Comparison of ENCODE assay signal across 10 cellular contexts in the genomic region with DNA sequence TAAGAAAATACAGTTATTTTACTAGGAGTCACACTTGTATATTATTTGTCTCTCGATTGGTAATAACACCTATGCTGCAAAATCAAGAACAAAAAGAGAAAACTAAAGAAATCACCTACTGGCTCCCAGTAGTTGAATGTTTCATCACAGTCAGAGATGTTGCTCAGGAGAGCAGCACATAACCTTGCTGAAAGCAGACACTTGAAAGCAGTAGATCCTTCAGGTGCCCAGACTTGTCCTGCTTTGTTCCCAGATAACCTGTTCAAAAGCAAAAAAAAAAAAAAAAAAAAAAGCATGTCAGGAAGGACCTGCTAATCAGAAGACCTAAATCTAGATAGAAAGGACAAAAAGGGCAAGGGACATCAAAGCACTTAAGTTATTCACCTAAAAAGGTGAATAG. TPM values are rescaled to one million over a fixed set of nuclear protein-coding genes. Genes with fewer than 3 reads are reported as not detected.
DNase-seq lines count a peak whose midpoint lies in the region; ATAC-seq, FAIRE-seq and TF ChIP-seq lines count a peak whose summit lies in the region.
"Had no signal": no experiment of that assay in that cellular context is flagged by ENCODE, and none has a peak within 500 bp of the region (broad histone marks: within the 10 kb centered on the region; RNA-seq: fewer than 3 reads in every experiment).

No MANE protein-coding gene starts in this region.

- H3K9ac ChIP-seq in IMR-90 (ENCODE audit: low read depth, low read length) (no peak overlapping the region; the same call in 1 of the 2 replicates), GM12878 (ENCODE audit: control insufficient read depth, insufficient read depth, low read length) (peak overlapping the region; percentile 64; the same call in 1 of the 2 replicates)

- peak overlapping the region in 3 of 8 donors; percentile 24 to 94 (median 35) for H3K27ac Mint-ChIP-seq in CD8-positive, alpha-beta memory T cell
- peak overlapping the region; percentile 86 to 94 for H3K27ac Mint-ChIP-seq in natural killer cell

- H3K14ac ChIP-seq in IMR-90 (replicated peaks; ENCODE audit: low read depth, low read length) = no peak overlapping the region

- H3K27ac ChIP-seq in CD8-positive, alpha-beta memory T cell (ENCODE audit: low read depth, low read length) = no peak overlapping the region
- H3K27ac ChIP-seq in IMR-90 (ENCODE audit: insufficient read depth, low read length) (no peak overlapping the region), GM12878 (ENCODE audit: control insufficient read depth, insufficient read depth) (no peak overlapping the region; the same call in 1 of the 2 replicates), body of pancreas (peak overlapping the region in 1 of 4 donors; percentile 92), upper lobe of left lung (no peak overlapping the region)

- H3K4me3 Mint-ChIP-seq in CD8-positive, alpha-beta memory T cell = peak overlapping the region in 5 of 7 donors; percentile 6 to 94 (median 23)
- no peak overlapping the region for H3K4me3 Mint-ChIP-seq in natural killer cell

- in situ Hi-C loops in IMR-90 (cut with MboI; ENCODE audit: low sequenced_read_pairs) (no loop called here), GM12878 (cut with MboI) (no loop called here)

- H3K27me3 ChIP-seq in CD8-positive, alpha-beta memory T cell (ENCODE audit: insufficient read depth, low read length, poor library complexity, severe bottlenecking) = no peaks in the 10 kb centered on the region
- H3K27me3 ChIP-seq in IMR-90 (ENCODE audit: control insufficient read depth, insufficient read depth, low read length) (no peaks in the 10 kb centered on the region), GM12878 (replicated peaks in 1 of 2; ENCODE audit: control insufficient read depth in 2 of 2, insufficient read depth in 2 of 2, low read length in 1 of 2) (no peaks in the 10 kb centered on the region), body of pancreas (no peaks in the 10 kb centered on the region), upper lobe of left lung (no peaks in the 10 kb centered on the region)
- H3K27me3 ChIP-seq: ovary had no signal

- ATAC-seq in IMR-90 (ENCODE audit: low read depth) (no peak), GM12878 (no peak), natural killer cell (no peak), GM19035 (IDR thresholded peaks at IDR 0.05; ENCODE audit: unreplicated experiment) (no peak), body of pancreas (no peak), upper lobe of left lung (ENCODE audit: low FRiP score in 2 of 2) (no peak), HG03378 (IDR thresholded peaks at IDR 0.05; ENCODE audit: unreplicated experiment) (no peak)

- no peak overlapping the region for H2AK9ac ChIP-seq in IMR-90 (replicated peaks; ENCODE audit: low read depth, low read length, poor library complexity)

- H3K23ac ChIP-seq in IMR-90 (ENCODE audit: low read depth, low read length) = no peak overlapping the region

- H3K79me1 ChIP-seq in IMR-90 (ENCODE audit: low read depth in 1 of 2, low read length in 2 of 2) = peaks cover 3 to 19% of the 10 kb centered on the region in 2 experiments; a peak in 3 of 4 replicates

- no peak overlapping the region for H3K18ac ChIP-seq in IMR-90 (ENCODE audit: low read depth, low read length)

- no peak overlapping the region for H2AK5ac ChIP-seq in IMR-90 (ENCODE audit: low read depth, low read length)

- TF ChIP-seq POLR2A in IMR-90 (IDR thresholded peaks at IDR 0.05; ENCODE audit: low read depth, low read length) (no peak), GM12878 (IDR thresholded peaks at IDR 0.05; ENCODE audit: low read depth, low read length) (no peak), body of pancreas (IDR thresholded peaks at IDR 0.05) (no peak), upper lobe of left lung (IDR thresholded peaks at IDR 0.05) (no peak)

- peaks cover 4% of the 10 kb centered on the region; the same call in 1 of the 2 replicates for H3K9me1 ChIP-seq in IMR-90 (ENCODE audit: insufficient read depth, low read length)

- no CpG with 5 or more reads among the region's 1 CpG for WGBS in IMR-90 (ENCODE audit: extremely low coverage in 2 of 2, insufficient read length in 1 of 2), 2 experiments
- 100% methylated on average over 1 of the region's 1 CpG for WGBS in GM12878 (ENCODE audit: insufficient coverage, insufficient replicate concordance, low lambda C conversion rate, missing lambda C conversion rate)
- WGBS in body of pancreas, 2 donors = 59 to 69% methylated on average over 1 of the region's 1 CpG
- 85 to 95% methylated on average over 1 of the region's 1 CpG for WGBS in upper lobe of left lung, 2 donors

- TF ChIP-seq EP300 in GM12878 (IDR thresholded peaks at IDR 0.05; ENCODE audit: borderline replicate concordance in 1 of 2, control insufficient read depth in 1 of 2, low read depth in 2 of 2, low read length in 2 of 2) (no peak), upper lobe of left lung (IDR thresholded peaks at IDR 0.05) (no peak)

- H3K36me3 Mint-ChIP-seq in CD8-positive, alpha-beta memory T cell = peaks cover 4 to 50% (median 12%) of the 10 kb centered on the region in 3 donors
- H3K36me3 Mint-ChIP-seq in natural killer cell = no peaks in the 10 kb centered on the region

- no peak overlapping the region for H3K4me3 ChIP-seq in CD8-positive, alpha-beta memory T cell (ENCODE audit: low read length)
- no peak overlapping the region for H3K4me3 ChIP-seq in IMR-90 (ENCODE audit: insufficient read depth, low read depth, low read length)
- H3K4me3 ChIP-seq in GM12878 = peak overlapping the region; percentile 34; the same call in 1 of the 2 replicates
- peak overlapping the region in 1 of 2 donors; percentile 86 for H3K4me3 ChIP-seq in body of pancreas
- peak overlapping the region in 1 of 4 donors; percentile 98 for H3K4me3 ChIP-seq in upper lobe of left lung

- H2BK5ac ChIP-seq in IMR-90 (ENCODE audit: low read depth, low read length, poor library complexity, severe bottlenecking) = no peak overlapping the region

- H4K8ac ChIP-seq in IMR-90 (ENCODE audit: low read depth in 2 of 2, low read length in 2 of 2) = no peak overlapping the region; a peak in 1 of 4 replicates

- no peaks in the 10 kb centered on the region for H3K9me3 Mint-ChIP-seq in CD8-positive, alpha-beta memory T cell
- no peaks in the 10 kb centered on the region for H3K9me3 Mint-ChIP-seq in natural killer cell

- no peak overlapping the region for H2BK20ac ChIP-seq in IMR-90 (ENCODE audit: low read depth, low read length)

- POLR2A ChIA-PET in CD8-positive, alpha-beta memory T cell (lab: Charles Lee) = interaction anchor here (0.9 kb wide), 1 partner anchor 216 kb away, joined by 3 read pairs; the partner anchor contains the start of genes SDHD and TIMM8B
- POLR2A ChIA-PET in IMR-90 (lab: Charles Lee; ENCODE audit: unreplicated experiment) (no interaction called here), GM12878 (lab: Charles Lee) (interaction anchor here (0.6 to 1.1 kb wide), 3 partner anchors 39 to 1185 kb away, joined by 4 to 7 read pairs (median 4); no protein-coding TSS in a partner anchor)

- intact Hi-C loops in IMR-90 (cut with micrococcal nuclease) (loop anchor here (2.0 to 10.0 kb wide), 2 partner anchors 127 to 355 kb away; partner anchors contain the start of gene PTS), GM12878 (cut with micrococcal nuclease; ENCODE audit: unreplicated experiment) (loop anchor here (10.0 kb wide), 1 partner anchor 355 kb away; the partner anchor contains the start of gene PTS), natural killer cell (cut with micrococcal nuclease) (loop anchor here (2.0 kb wide), 2 partner anchors 103 to 205 kb away; partner anchors contain the start of genes NKAPD1, PIH1D2 and PPP2R1B), body of pancreas (cut with DNase I) (no loop called here)

- H3K4ac ChIP-seq in IMR-90 (ENCODE audit: low read depth, low read length) = no peak overlapping the region

- no peak overlapping the region for H3K56ac ChIP-seq in IMR-90 (ENCODE audit: extremely low read depth, insufficient read depth, low read length)

- no peak overlapping the region for H2BK15ac ChIP-seq in IMR-90 (ENCODE audit: low read depth, low read length)

- H4K20me1 ChIP-seq in IMR-90 (ENCODE audit: insufficient read depth, low read length) (no peaks in the 10 kb centered on the region), GM12878 (ENCODE audit: control insufficient read depth, insufficient read depth) (no peaks in the 10 kb centered on the region)

- peaks cover 0 to 2% of the 10 kb centered on the region in 2 donors for H3K27me3 Mint-ChIP-seq in CD8-positive, alpha-beta memory T cell
- no peaks in the 10 kb centered on the region for H3K27me3 Mint-ChIP-seq in natural killer cell (ENCODE audit: low read depth in 2 of 2)

- no peak overlapping the region for H3K4me2 ChIP-seq in IMR-90 (ENCODE audit: low read depth, low read length)
- peak overlapping the region; percentile 91 for H3K4me2 ChIP-seq in GM12878 (ENCODE audit: control insufficient read depth, insufficient read depth)

- peaks cover 10% of the 10 kb centered on the region for H3K79me2 ChIP-seq in GM12878 (ENCODE audit: control insufficient read depth, insufficient read depth, low read length)

- H3K9me3 ChIP-seq in CD8-positive, alpha-beta memory T cell (ENCODE audit: low read length) = no peaks in the 10 kb centered on the region
- H3K9me3 ChIP-seq in IMR-90 (ENCODE audit: control insufficient read depth, insufficient read depth, low read length) (no peaks in the 10 kb centered on the region), GM12878 (replicated peaks; ENCODE audit: control insufficient read depth, insufficient read depth, low read length) (no peaks in the 10 kb centered on the region), body of pancreas (no peaks in the 10 kb centered on the region), upper lobe of left lung (no peaks in the 10 kb centered on the region)
- H3K9me3 ChIP-seq: ovary had no signal

- H3K4me1 ChIP-seq in CD8-positive, alpha-beta memory T cell (ENCODE audit: insufficient read depth, low read length) = peaks cover 21% of the 10 kb centered on the region
- H3K4me1 ChIP-seq in IMR-90 (ENCODE audit: control insufficient read depth, insufficient read depth, low read length) = peaks cover 2% of the 10 kb centered on the region
- H3K4me1 ChIP-seq in GM12878 (ENCODE audit: control insufficient read depth, insufficient read depth, low read length) = peaks cover 4% of the 10 kb centered on the region; the same call in 1 of the 2 replicates
- peaks cover 17% of the 10 kb centered on the region for H3K4me1 ChIP-seq in body of pancreas
- peaks cover 9 to 21% (median 14%) of the 10 kb centered on the region in 4 donors for H3K4me1 ChIP-seq in upper lobe of left lung

- FAIRE-seq in GM12878 (lab: Jason Lieb, UNC) = no peak

- peak overlapping the region; percentile 80; the same call in 1 of the 2 replicates for H4K5ac ChIP-seq in IMR-90 (ENCODE audit: low read depth, low read length)

- H4K91ac ChIP-seq in IMR-90 (ENCODE audit: insufficient read depth, low read depth, low read length) = no peak overlapping the region

- BruUV-seq in IMR-90 (replicated peaks; lab: Mats Ljungman, UMichigan) (no TSS peak), GM12878 (replicated peaks; lab: Mats Ljungman, UMichigan) (no TSS peak)

- TF ChIP-seq RAD21 in IMR-90 (IDR thresholded peaks at IDR 0.05; ENCODE audit: low read length) (no peak), GM12878 (IDR thresholded peaks at IDR 0.05; ENCODE audit: insufficient read depth, low read depth, low read length) (no peak)

- H3K36me3 ChIP-seq in CD8-positive, alpha-beta memory T cell (ENCODE audit: insufficient read depth, low read length) = peaks cover 18% of the 10 kb centered on the region
- H3K36me3 ChIP-seq in IMR-90 (ENCODE audit: control insufficient read depth, insufficient read depth, low read length) = peaks cover 5% of the 10 kb centered on the region
- H3K36me3 ChIP-seq in GM12878 (ENCODE audit: control insufficient read depth in 2 of 2, insufficient read depth in 2 of 2, low read length in 1 of 2) = peaks cover 0 to 10% of the 10 kb centered on the region in 2 experiments; a peak in 1 of 4 replicates
- peaks cover 0 to 2% of the 10 kb centered on the region in 2 donors for H3K36me3 ChIP-seq in body of pancreas (replicated peaks in 1 of 2; ENCODE audit: insufficient read depth in 1 of 2, low read depth in 2 of 2)
- H3K36me3 ChIP-seq in upper lobe of left lung = peaks cover 5 to 37% (median 9%) of the 10 kb centered on the region in 4 donors
- H3K36me3 ChIP-seq: ovary had no signal

- RAD21 ChIA-PET in GM12878 (lab: Charles Lee; ENCODE audit: unreplicated experiment) = interaction anchor here (0.7 to 2.5 kb wide), 10 partner anchors 10 to 717 kb away, joined by 3 to 13 read pairs (median 4); partner anchors contain the start of gene CFAP68

- TF ChIP-seq CTCF in IMR-90 (conservative IDR thresholded peaks at IDR 0.05; ENCODE audit: low read depth, low read length) = no peak
- no peak for TF ChIP-seq CTCF in GM12878 (IDR thresholded peaks at IDR 0.05 in 2 of 3, conservative IDR thresholded peaks at IDR 0.05 in 1 of 3; ENCODE audit: control insufficient read depth in 2 of 3, extremely low read depth in 1 of 3, insufficient read depth in 1 of 3, low read depth in 3 of 3, low read length in 3 of 3)
- TF ChIP-seq CTCF in natural killer cell (IDR thresholded peaks at IDR 0.05) = no peak
- TF ChIP-seq CTCF in body of pancreas (IDR thresholded peaks at IDR 0.05) = no peak
- no peak for TF ChIP-seq CTCF in upper lobe of left lung (IDR thresholded peaks at IDR 0.05)

- SMC1A ChIA-PET in GM12878 (lab: Charles Lee; ENCODE audit: uncharacterized antibody, unreplicated experiment) = interaction anchor here (0.6 to 3.2 kb wide), 10 partner anchors 9 to 203 kb away, joined by 3 to 14 read pairs (median 4); no protein-coding TSS in a partner anchor

- CTCF ChIA-PET in CD8-positive, alpha-beta memory T cell (lab: Charles Lee) = interaction anchor here (1.0 to 3.3 kb wide), 5 partner anchors 10 to 261 kb away, joined by 3 to 11 read pairs (median 5); partner anchors contain the start of gene CFAP68
- CTCF ChIA-PET in IMR-90 (lab: Yijun Ruan, JAX) (interaction anchor here (1.5 kb wide), 1 partner anchor 24 kb away, joined by 4 read pairs; no protein-coding TSS in a partner anchor), GM12878 (lab: Yijun Ruan, JAX) (interaction anchor here (0.6 to 3.2 kb wide), 10 partner anchors 8 to 196 kb away, joined by 3 to 21 read pairs (median 4); partner anchors contain the start of genes CFAP68 and FDXACB1)

- dilution Hi-C loops in IMR-90 (cut with HindIII; ENCODE audit: low sequenced_read_pairs, unreplicated experiment) = no loop called here

- no peak overlapping the region for H2AFZ ChIP-seq in IMR-90 (replicated peaks; ENCODE audit: low read length, poor library complexity)
- H2AFZ ChIP-seq in GM12878 (ENCODE audit: control insufficient read depth, low read depth, low read length) = no peak overlapping the region

- DNase-seq in CD8-positive, alpha-beta memory T cell = no peak
- DNase-seq in IMR-90 (no peak), GM12878 (ENCODE audit: low read depth, low spot score) (no peak), natural killer cell (no peak), body of pancreas (no peak), upper lobe of left lung (no peak)
- DNase-seq: activated CD4-positive, alpha-beta T cell treated with anti-CD3 and anti-CD28 coated beads for 4 hours; ovary had no signal

- no peak overlapping the region for H2BK120ac ChIP-seq in IMR-90 (ENCODE audit: low read depth, low read length)

- H3K4me1 Mint-ChIP-seq in CD8-positive, alpha-beta memory T cell = peaks cover 22 to 47% (median 43%) of the 10 kb centered on the region in 3 donors
- peaks cover 14 to 19% of the 10 kb centered on the region in 2 donors for H3K4me1 Mint-ChIP-seq in natural killer cell

RNA-seq across cellular contexts. Expression of gene ALG9, which starts 1.3 kb away (rescaled TPM):
- 10 to 100 TPM; 37.4 to 38.0 TPM for total RNA-seq in CD8-positive, alpha-beta memory T cell
- polyA plus RNA-seq in CD8-positive, alpha-beta memory T cell = 16.7 TPM
- total RNA-seq in IMR-90 (2012; rRNA removed) = 35.7 and 44.7 TPM in 2 replicates
- 18.2 and 20.7 TPM in 2 replicates for polyA plus RNA-seq in IMR-90 (2012; rRNA removed)
- polyA plus RNA-seq in IMR-90 (2012; cell fraction: cytosol; rRNA removed) = 7.4 and 10.6 TPM in 2 replicates
- 10.9 and 48.7 TPM in 2 replicates for polyA plus RNA-seq in IMR-90 (2012; cell fraction: nucleus; rRNA removed; ENCODE audit: low replicate concordance)
- total RNA-seq in GM12878 (2013; cell fraction: nucleolus; rRNA removed) = 77.6 and 84.0 TPM in 2 replicates
- 26.8 and 31.0 TPM in 2 replicates for total RNA-seq in GM12878 (2014; rRNA removed)
- 25.4 and 27.4 TPM in 2 replicates for total RNA-seq in GM12878 (2014; rRNA removed; fragmentation: Illumina TruSeq; extraction: Trizol)
- total RNA-seq in GM12878 (2021) = 22.5 and 22.7 TPM in 2 replicates
- 22.7 TPM for polyA plus RNA-seq in GM12878 (2011; ENCODE audit: low read depth)
- polyA plus RNA-seq in GM12878 (2011; rRNA removed) = 41.6 and 44.5 TPM in 2 replicates
- 34.1 and 41.8 TPM in 2 replicates for polyA plus RNA-seq in GM12878 (2011; cell fraction: cytosol; rRNA removed)
- polyA plus RNA-seq in GM12878 (2011; cell fraction: nucleus; rRNA removed) = 53.3 and 73.5 TPM in 2 replicates
- 27.5 and 27.8 TPM in 2 replicates for polyA plus RNA-seq in GM12878 (2012)
- 33.4 and 40.3 TPM in 2 replicates for polyA plus RNA-seq in GM12878 (2014; fragmentation: Illumina TruSeq; extraction: Trizol)
- 10 to 100 TPM; 10.8 to 22.1 TPM for polyA plus RNA-seq in GM12878 (2014; fragmentation: Nextera tagmentation; extraction: Ambion mirVana)
- 20.3 and 23.5 TPM in 2 replicates for polyA plus RNA-seq in GM12878 (2014; rRNA removed)
- polyA plus RNA-seq in GM12878 (2016; fragmentation: Nextera tagmentation; extraction: Ambion mirVana) = 10 to 100 TPM; 25.4 to 25.6 TPM
- 52.8 and 58.2 TPM in 2 replicates for polyA minus RNA-seq in GM12878 (2011; rRNA and poly(A)+ RNA removed)
- 14.6 and 20.1 TPM in 2 replicates for polyA minus RNA-seq in GM12878 (2011; cell fraction: cytosol; rRNA and poly(A)+ RNA removed)
- polyA minus RNA-seq in GM12878 (2011; cell fraction: nucleus; rRNA and poly(A)+ RNA removed) = 37.0 and 51.2 TPM in 2 replicates
- total RNA-seq in natural killer cell = 10 to 100 TPM; 30.6 to 37.1 (median 35.4) TPM
- total RNA-seq in body of pancreas = 10 to 100 TPM; 25.9 to 60.3 TPM
- 10 to 100 TPM; 15.7 to 34.8 (median 20.9) TPM for total RNA-seq in upper lobe of left lung

RNA-seq across cellular contexts. Expression of gene FDXACB1, which starts 8.9 kb away (rescaled TPM):
- total RNA-seq in CD8-positive, alpha-beta memory T cell = 10 to 100 TPM; 11.6 to 12.7 TPM
- polyA plus RNA-seq in CD8-positive, alpha-beta memory T cell = 6.4 TPM
- 3.0 and 3.3 TPM in 2 replicates for total RNA-seq in IMR-90 (2012; rRNA removed)
- polyA plus RNA-seq in IMR-90 (2012; rRNA removed) = 1.3 and 1.7 TPM in 2 replicates
- polyA plus RNA-seq in IMR-90 (2012; cell fraction: cytosol; rRNA removed) = 0.51 and 0.83 TPM in 2 replicates
- polyA plus RNA-seq in IMR-90 (2012; cell fraction: nucleus; rRNA removed; ENCODE audit: low replicate concordance) = 0.48 and 1.6 TPM in 2 replicates
- total RNA-seq in GM12878 (2013; cell fraction: nucleolus; rRNA removed) = 6.6 and 6.9 TPM in 2 replicates
- 9.1 and 9.3 TPM in 2 replicates for total RNA-seq in GM12878 (2014; rRNA removed)
- 9.7 and 10.6 TPM in 2 replicates for total RNA-seq in GM12878 (2014; rRNA removed; fragmentation: Illumina TruSeq; extraction: Trizol)
- 6.8 and 7.4 TPM in 2 replicates for total RNA-seq in GM12878 (2021)
- polyA plus RNA-seq in GM12878 (2011; ENCODE audit: low read depth) = 3.3 TPM
- 10.3 and 11.7 TPM in 2 replicates for polyA plus RNA-seq in GM12878 (2011; rRNA removed)
- 6.2 and 6.6 TPM in 2 replicates for polyA plus RNA-seq in GM12878 (2011; cell fraction: cytosol; rRNA removed)
- 7.6 and 7.8 TPM in 2 replicates for polyA plus RNA-seq in GM12878 (2011; cell fraction: nucleus; rRNA removed)
- 4.2 and 4.3 TPM in 2 replicates for polyA plus RNA-seq in GM12878 (2012)
- polyA plus RNA-seq in GM12878 (2014; fragmentation: Illumina TruSeq; extraction: Trizol) = 8.0 and 8.7 TPM in 2 replicates
- 10 to 100 TPM in 1 of 2 experiments, 1 to 10 TPM in 1; 8.6 to 13.3 TPM for polyA plus RNA-seq in GM12878 (2014; fragmentation: Nextera tagmentation; extraction: Ambion mirVana)
- polyA plus RNA-seq in GM12878 (2014; rRNA removed) = 7.3 and 7.5 TPM in 2 replicates
- polyA plus RNA-seq in GM12878 (2016; fragmentation: Nextera tagmentation; extraction: Ambion mirVana) = 10 to 100 TPM; 10.8 to 11.5 TPM
- 9.9 and 11.0 TPM in 2 replicates for polyA minus RNA-seq in GM12878 (2011; rRNA and poly(A)+ RNA removed)
- polyA minus RNA-seq in GM12878 (2011; cell fraction: cytosol; rRNA and poly(A)+ RNA removed) = 3.9 and 4.0 TPM in 2 replicates
- polyA minus RNA-seq in GM12878 (2011; cell fraction: nucleus; rRNA and poly(A)+ RNA removed) = 4.1 and 6.9 TPM in 2 replicates
- total RNA-seq in natural killer cell = 1 to 10 TPM; 2.0 to 4.0 (median 3.3) TPM
- total RNA-seq in body of pancreas = 1 to 10 TPM in 1 of 2 donors, not detected in 1; 2.1 TPM
- total RNA-seq in upper lobe of left lung = 1 to 10 TPM in 5 of 6 donors, under 1 TPM in 1; 0.44 to 5.2 (median 2.6) TPM

RNA-seq across cellular contexts. Expression of gene CFAP68, which starts 9.2 kb away (rescaled TPM):
- 10 to 100 TPM; 36.7 to 44.3 TPM for total RNA-seq in CD8-positive, alpha-beta memory T cell
- 24.7 TPM for polyA plus RNA-seq in CD8-positive, alpha-beta memory T cell
- 8.9 and 10.2 TPM in 2 replicates for total RNA-seq in IMR-90 (2012; rRNA removed)
- polyA plus RNA-seq in IMR-90 (2012; rRNA removed) = 17.0 and 19.9 TPM in 2 replicates
- 12.8 and 19.3 TPM in 2 replicates for polyA plus RNA-seq in IMR-90 (2012; cell fraction: cytosol; rRNA removed)
- polyA plus RNA-seq in IMR-90 (2012; cell fraction: nucleus; rRNA removed; ENCODE audit: low replicate concordance) = 1.6 and 6.8 TPM in 2 replicates
- 11.4 and 14.3 TPM in 2 replicates for total RNA-seq in GM12878 (2013; cell fraction: nucleolus; rRNA removed)
- total RNA-seq in GM12878 (2014; rRNA removed) = 36.0 and 39.7 TPM in 2 replicates
- total RNA-seq in GM12878 (2014; rRNA removed; fragmentation: Illumina TruSeq; extraction: Trizol) = 54.2 and 62.3 TPM in 2 replicates
- 32.5 and 35.7 TPM in 2 replicates for total RNA-seq in GM12878 (2021)
- polyA plus RNA-seq in GM12878 (2011; ENCODE audit: low read depth) = 17.5 TPM
- polyA plus RNA-seq in GM12878 (2011; rRNA removed) = 78.1 and 97.3 TPM in 2 replicates
- polyA plus RNA-seq in GM12878 (2011; cell fraction: cytosol; rRNA removed) = 56.2 and 59.8 TPM in 2 replicates
- polyA plus RNA-seq in GM12878 (2011; cell fraction: nucleus; rRNA removed) = 24.0 and 25.1 TPM in 2 replicates
- polyA plus RNA-seq in GM12878 (2012) = 60.7 and 66.4 TPM in 2 replicates
- 84.4 and 108 TPM in 2 replicates for polyA plus RNA-seq in GM12878 (2014; fragmentation: Illumina TruSeq; extraction: Trizol)
- 10 to 100 TPM; 72.7 to 83.7 TPM for polyA plus RNA-seq in GM12878 (2014; fragmentation: Nextera tagmentation; extraction: Ambion mirVana)
- polyA plus RNA-seq in GM12878 (2014; rRNA removed) = 53.2 and 65.9 TPM in 2 replicates
- polyA plus RNA-seq in GM12878 (2016; fragmentation: Nextera tagmentation; extraction: Ambion mirVana) = 10 to 100 TPM; 60.7 to 61.8 TPM
- polyA minus RNA-seq in GM12878 (2011; rRNA and poly(A)+ RNA removed) = 31.2 and 54.1 TPM in 2 replicates
- polyA minus RNA-seq in GM12878 (2011; cell fraction: cytosol; rRNA and poly(A)+ RNA removed) = 5.2 and 6.7 TPM in 2 replicates
- 5.5 and 6.0 TPM in 2 replicates for polyA minus RNA-seq in GM12878 (2011; cell fraction: nucleus; rRNA and poly(A)+ RNA removed)
- 1 to 10 TPM; 5.9 to 9.2 (median 7.6) TPM for total RNA-seq in natural killer cell
- total RNA-seq in body of pancreas = 10 to 100 TPM in 1 of 2 donors, 1 to 10 TPM in 1; 7.8 to 31.6 TPM
- total RNA-seq in upper lobe of left lung = 10 to 100 TPM in 5 of 6 donors, 1 to 10 TPM in 1; 2.1 to 29.4 (median 19.5) TPM

RNA-seq across cellular contexts. Expression of gene CRYAB, which starts 41.5 kb away (rescaled TPM):
- not detected for total RNA-seq in CD8-positive, alpha-beta memory T cell
- not detected for polyA plus RNA-seq in CD8-positive, alpha-beta memory T cell
- 3.9 and 6.5 TPM in 2 replicates for total RNA-seq in IMR-90 (2012; rRNA removed)
- 16.5 and 19.5 TPM in 2 replicates for polyA plus RNA-seq in IMR-90 (2012; rRNA removed)
- 12.3 and 25.3 TPM in 2 replicates for polyA plus RNA-seq in IMR-90 (2012; cell fraction: cytosol; rRNA removed)
- polyA plus RNA-seq in IMR-90 (2012; cell fraction: nucleus; rRNA removed; ENCODE audit: low replicate concordance) = 4.3 and 6.7 TPM in 2 replicates
- total RNA-seq in GM12878 (2013; cell fraction: nucleolus; rRNA removed) = not detected in 2 replicates
- total RNA-seq in GM12878 (2014; rRNA removed) = not detected in 2 replicates
- not detected in 2 replicates for total RNA-seq in GM12878 (2014; rRNA removed; fragmentation: Illumina TruSeq; extraction: Trizol)
- total RNA-seq in GM12878 (2021) = not detected in 2 replicates
- not detected for polyA plus RNA-seq in GM12878 (2011; ENCODE audit: low read depth)
- polyA plus RNA-seq in GM12878 (2011; rRNA removed) = not detected in 2 replicates
- polyA plus RNA-seq in GM12878 (2011; cell fraction: cytosol; rRNA removed) = not detected in 2 replicates
- not detected in 2 replicates for polyA plus RNA-seq in GM12878 (2011; cell fraction: nucleus; rRNA removed)
- polyA plus RNA-seq in GM12878 (2012) = 0.27 TPM in 1 of 2 replicates, not detected in the other
- not detected in 2 replicates for polyA plus RNA-seq in GM12878 (2014; fragmentation: Illumina TruSeq; extraction: Trizol)
- not detected for polyA plus RNA-seq in GM12878 (2014; fragmentation: Nextera tagmentation; extraction: Ambion mirVana)
- polyA plus RNA-seq in GM12878 (2014; rRNA removed) = not detected in 2 replicates
- 1 to 10 TPM in 1 of 2 experiments, under 1 TPM in 1; 0.72 to 1.0 TPM for polyA plus RNA-seq in GM12878 (2016; fragmentation: Nextera tagmentation; extraction: Ambion mirVana)
- not detected in 2 replicates for polyA minus RNA-seq in GM12878 (2011; rRNA and poly(A)+ RNA removed)
- polyA minus RNA-seq in GM12878 (2011; cell fraction: cytosol; rRNA and poly(A)+ RNA removed) = not detected in 2 replicates
- polyA minus RNA-seq in GM12878 (2011; cell fraction: nucleus; rRNA and poly(A)+ RNA removed) = not detected in 2 replicates
- total RNA-seq in natural killer cell = not detected
- total RNA-seq in body of pancreas = 10 to 100 TPM; 10.4 to 61.0 TPM
- 10 to 100 TPM; 21.0 to 79.7 (median 30.2) TPM for total RNA-seq in upper lobe of left lung

RNA-seq across cellular contexts. Expression of gene HSPB2, which starts 42.4 kb away (rescaled TPM):
- total RNA-seq in CD8-positive, alpha-beta memory T cell = not detected
- not detected for polyA plus RNA-seq in CD8-positive, alpha-beta memory T cell
- under 0.01 and 0.18 TPM in 2 replicates for total RNA-seq in IMR-90 (2012; rRNA removed)
- 0.55 and 1.0 TPM in 2 replicates for polyA plus RNA-seq in IMR-90 (2012; rRNA removed)
- 0.27 and 0.36 TPM in 2 replicates for polyA plus RNA-seq in IMR-90 (2012; cell fraction: cytosol; rRNA removed)
- 0.68 and 0.70 TPM in 2 replicates for polyA plus RNA-seq in IMR-90 (2012; cell fraction: nucleus; rRNA removed; ENCODE audit: low replicate concordance)
- total RNA-seq in GM12878 (2013; cell fraction: nucleolus; rRNA removed) = not detected in 2 replicates
- not detected in 2 replicates for total RNA-seq in GM12878 (2014; rRNA removed)
- total RNA-seq in GM12878 (2014; rRNA removed; fragmentation: Illumina TruSeq; extraction: Trizol) = not detected in 2 replicates
- not detected in 2 replicates for total RNA-seq in GM12878 (2021)
- not detected for polyA plus RNA-seq in GM12878 (2011; ENCODE audit: low read depth)
- polyA plus RNA-seq in GM12878 (2011; rRNA removed) = 0.10 TPM in 1 of 2 replicates, not detected in the other
- not detected in 2 replicates for polyA plus RNA-seq in GM12878 (2011; cell fraction: cytosol; rRNA removed)
- 0.10 and 0.12 TPM in 2 replicates for polyA plus RNA-seq in GM12878 (2011; cell fraction: nucleus; rRNA removed)
- polyA plus RNA-seq in GM12878 (2012) = not detected in 2 replicates
- polyA plus RNA-seq in GM12878 (2014; fragmentation: Illumina TruSeq; extraction: Trizol) = not detected in 2 replicates
- polyA plus RNA-seq in GM12878 (2014; fragmentation: Nextera tagmentation; extraction: Ambion mirVana) = not detected
- not detected in 2 replicates for polyA plus RNA-seq in GM12878 (2014; rRNA removed)
- polyA plus RNA-seq in GM12878 (2016; fragmentation: Nextera tagmentation; extraction: Ambion mirVana) = not detected
- not detected in 2 replicates for polyA minus RNA-seq in GM12878 (2011; rRNA and poly(A)+ RNA removed)
- polyA minus RNA-seq in GM12878 (2011; cell fraction: cytosol; rRNA and poly(A)+ RNA removed) = not detected in 2 replicates
- polyA minus RNA-seq in GM12878 (2011; cell fraction: nucleus; rRNA and poly(A)+ RNA removed) = not detected in 2 replicates
- not detected for total RNA-seq in natural killer cell
- not detected for total RNA-seq in body of pancreas
- 1 to 10 TPM in 3 of 6 donors, under 1 TPM in 1, not detected in 2; 0.61 to 6.5 (median 1.9) TPM for total RNA-seq in upper lobe of left lung
